ENCODE assay signal across 25 cellular contexts in the genomic region with DNA sequence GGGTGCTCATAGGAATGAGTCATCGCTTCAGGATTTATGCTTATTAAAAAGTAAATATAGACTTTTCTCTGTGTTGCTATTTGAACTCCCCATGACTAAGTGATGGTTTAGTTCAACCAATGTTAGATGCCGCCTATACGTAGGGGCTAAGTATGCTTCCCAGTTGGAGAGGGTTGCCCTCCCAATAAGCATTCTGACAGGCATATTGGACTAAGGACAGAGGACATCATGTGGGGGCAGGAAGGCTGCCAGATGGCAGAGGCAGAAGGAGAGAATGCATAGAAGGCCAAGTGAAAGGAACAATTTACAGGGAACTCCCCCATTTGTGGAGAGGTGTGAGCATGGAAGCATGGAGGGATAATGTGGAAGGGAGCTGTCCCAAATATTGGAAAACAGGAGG.
"Had no signal": no experiment of that assay in that cellular context is flagged by ENCODE, and none has a peak within 500 bp of the region (broad histone marks: within the 10 kb centered on the region; RNA-seq: fewer than 3 reads in every experiment).

No MANE protein-coding gene starts in this region.

- ATAC-seq: foreskin keratinocyte; natural killer cell treated with Interleukin-12 subunit alpha and Interleukin-12 subunit beta and Interleukin-15 and Interleukin-18, amount 100 ng/mL, for 72 hours had no signal

- H3K27ac ChIP-seq: cardiac muscle cell, foreskin keratinocyte, hepatocyte, left ventricle myocardium inferior, neutrophil, ovary, prostate gland, spleen, thoracic aorta, upper lobe of left lung, WERI-Rb-1 had no signal

- H3K27me3 ChIP-seq: cardiac muscle cell, foreskin keratinocyte, ovary, upper lobe of left lung had no signal

- DNase-seq: activated CD4-positive, alpha-beta T cell treated with anti-CD3 and anti-CD28 coated beads, Interleukin-2, amount 50 U/mL, for 1 hour; activated CD4-positive, CD25-positive, alpha-beta regulatory T cell treated with anti-CD3 and anti-CD28 coated beads, Interleukin-2, amount 50 U/mL, for 72 hours; activated CD8-positive, alpha-beta memory T cell treated with anti-CD3 and anti-CD28 coated beads for 24 hours; activated naive CD4-positive, alpha-beta T cell treated with Interleukin-2 at 50 U/mL for 16 hours; activated T-cell treated with anti-CD3 and anti-CD28 coated beads, Interleukin-2, amount 50 U/mL, for 48 hours; dermis blood vessel endothelial cell; effector memory CD4-positive, alpha-beta T cell; foreskin keratinocyte; immature natural killer cell; kidney glomerular epithelial cell; left ventricle myocardium inferior; midbrain; ovary; spleen; stimulated activated CD4-positive, alpha-beta T cell treated with anti-CD3 and anti-CD28 coated beads, Interleukin-4, amount 100 ng/mL, for 24 hours; stimulated activated naive CD4-positive, alpha-beta T cell treated with Interleukin-2 at 50 U/mL for 16 hours; T-helper 1 cell; upper lobe of left lung; WERI-Rb-1 had no signal

- H3K9me3 ChIP-seq: left ventricle myocardium inferior, neutrophil, ovary, prostate gland, spleen, thoracic aorta, upper lobe of left lung had no signal

- H3K4me1 ChIP-seq: foreskin keratinocyte, left ventricle myocardium inferior, prostate gland, spleen, upper lobe of left lung had no signal

- H3K36me3 ChIP-seq: cardiac muscle cell, left ventricle myocardium inferior, neutrophil, ovary, prostate gland, spleen, thoracic aorta, upper lobe of left lung, WERI-Rb-1 had no signal

- H3K4me3 ChIP-seq: cardiac muscle cell, hepatocyte, left ventricle myocardium inferior, ovary, prostate gland, spleen, thoracic aorta, upper lobe of left lung had no signal
